ENCODE assay signal across 20 cellular contexts in genomic region chr5:64318175-64318574, GRCh38.
DNase-seq lines count a peak whose midpoint lies in the region; ATAC-seq, FAIRE-seq and TF ChIP-seq lines count a peak whose summit lies in the region.
"Had no signal": no experiment of that assay in that cellular context is flagged by ENCODE, and none has a peak within 500 bp of the region (broad histone marks: within the 10 kb centered on the region; RNA-seq: fewer than 3 reads in every experiment).

No MANE protein-coding gene starts in this region.

- H3K36me3 Mint-ChIP-seq in activated naive CD4-positive, alpha-beta T cell treated with anti-CD3 and anti-CD28 coated beads, Interleukin-2, amount 50 U/mL, for 72 hours: no peaks in the 10 kb centered on the region

- H2AFZ ChIP-seq in endothelial cell of umbilical vein (ENCODE audit: low read depth, low read length): no peak overlapping the region

- FAIRE-seq in endothelial cell of umbilical vein (lab: Jason Lieb, UNC) (no peak), pancreas (lab: Jason Lieb, UNC) (peak; percentile 26)
- FAIRE-seq: GM12892 had no signal

- dilution Hi-C loops in endothelial cell of umbilical vein (cut with MboI; ENCODE audit: extremely low pct_ligation_motif_present, low sequenced_read_pairs): no loop called here

- H3K36me3 ChIP-seq in endothelial cell of umbilical vein (ENCODE audit: control insufficient read depth in 2 of 2, extremely low read depth in 1 of 2, insufficient read depth in 2 of 2, low read length in 2 of 2): no peaks in the 10 kb centered on the region
- H3K36me3 ChIP-seq in pancreas: no peaks in the 10 kb centered on the region

- H3K4me2 ChIP-seq in endothelial cell of umbilical vein (ENCODE audit: insufficient read depth, low read length): no peak overlapping the region
- H3K4me2 ChIP-seq: KMS-11 had no signal

- no peaks in the 10 kb centered on the region for H4K20me1 ChIP-seq in endothelial cell of umbilical vein (replicated peaks; ENCODE audit: control insufficient read depth, extremely low read depth, insufficient read depth, low read length)

- H3K9me3 ChIP-seq in endothelial cell of umbilical vein (replicated peaks; ENCODE audit: control insufficient read depth, insufficient read depth, low read length): no peaks in the 10 kb centered on the region
- H3K9me3 ChIP-seq in pancreas: no peaks in the 10 kb centered on the region

- TF ChIP-seq POLR2A in endothelial cell of umbilical vein (IDR thresholded peaks at IDR 0.05; ENCODE audit: low read depth, low read length): no peak

- H3K4me3 ChIP-seq in endothelial cell of umbilical vein (replicated peaks in 1 of 3; ENCODE audit: insufficient read depth in 1 of 3, low read depth in 1 of 3, low read length in 3 of 3) (no peak overlapping the region), pancreas (no peak overlapping the region)

- POLR2A ChIA-PET in endothelial cell of umbilical vein (lab: Charles Lee): no interaction called here

- CTCF ChIA-PET in endothelial cell of umbilical vein (lab: Charles Lee): no interaction called here

- no peaks in the 10 kb centered on the region for H3K79me2 ChIP-seq in endothelial cell of umbilical vein (ENCODE audit: control insufficient read depth, insufficient read depth, low read length)

- no peak for TF ChIP-seq CTCF in endothelial cell of umbilical vein (IDR thresholded peaks at IDR 0.05; ENCODE audit: extremely low read depth in 1 of 2, insufficient read depth in 1 of 2, low read depth in 1 of 2, low read length in 2 of 2)
- TF ChIP-seq CTCF in pancreas (IDR thresholded peaks at IDR 0.05): no peak

- no peaks in the 10 kb centered on the region for H3K9me1 ChIP-seq in endothelial cell of umbilical vein (replicated peaks; ENCODE audit: control insufficient read depth, extremely low read depth, insufficient read depth, low read length)

- intact Hi-C loops in endothelial cell of umbilical vein (cut with micrococcal nuclease): no loop called here
- intact Hi-C loops in pancreas (cut with DNase I): no loop called here

- WGBS in pancreas, 2 donors: 88 to 97% methylated on average over 1 of the region's 1 CpG

- H3K27ac Mint-ChIP-seq in activated naive CD4-positive, alpha-beta T cell treated with anti-CD3 and anti-CD28 coated beads, Interleukin-2, amount 50 U/mL, for 72 hours: no peak overlapping the region
- H3K27ac Mint-ChIP-seq: HFFc6 had no signal

- ATAC-seq in pancreas: no peak
- no peak for ATAC-seq in GM21717 (IDR thresholded peaks at IDR 0.05; ENCODE audit: unreplicated experiment)
- ATAC-seq in activated naive CD4-positive, alpha-beta T cell treated with anti-CD3 and anti-CD28 coated beads, Interleukin-2, amount 50 U/mL, for 72 hours: no peak

- no peak overlapping the region for H3K9ac ChIP-seq in endothelial cell of umbilical vein (replicated peaks; ENCODE audit: extremely low read depth, insufficient read depth, low read length)
- H3K9ac ChIP-seq: KMS-11 had no signal

- BruUV-seq in endothelial cell of umbilical vein (replicated peaks; lab: Mats Ljungman, UMichigan): no TSS peak

- H3K4me1 ChIP-seq in endothelial cell of umbilical vein (ENCODE audit: control insufficient read depth, extremely low read depth, insufficient read depth, low read length) (peaks cover 4% of the 10 kb centered on the region), pancreas (no peaks in the 10 kb centered on the region)

- H3K9me3 Mint-ChIP-seq in activated naive CD4-positive, alpha-beta T cell treated with anti-CD3 and anti-CD28 coated beads, Interleukin-2, amount 50 U/mL, for 72 hours: peaks cover 0 to 3% of the 10 kb centered on the region in 2 donors

- DNase-seq in ELR (ENCODE audit: low read depth): peak; percentile 2
- peak; percentile 51 for DNase-seq in RKO (ENCODE audit: low spot score)
- peak; percentile 26 for DNase-seq in endothelial cell of umbilical vein (ENCODE audit: low read depth, low spot score)
- no peak for DNase-seq in pancreas
- DNase-seq in activated naive CD4-positive, alpha-beta T cell treated with anti-CD3 and anti-CD28 coated beads, Interleukin-2, amount 50 U/mL, for 72 hours (ENCODE audit: low spot score in 2 of 2): no peak
- DNase-seq in CD1c-positive myeloid dendritic cell (ENCODE audit: extremely low spot score): no peak
- DNase-seq: ACHN, C1 segment of cervical spinal cord, DMS153, EL, H7, HFFc6, NCI-H1417 treated with DMSO at 0.1 percent for 48 hours, NCI-H187 treated with DMSO at 0.1 percent for 48 hours, NCI-H2227 treated with DMSO at 0.1 percent for 48 hours, NCI-H510A treated with DMSO at 0.1 percent for 48 hours, NCI-H82 had no signal

- H3K27ac ChIP-seq in endothelial cell of umbilical vein (ENCODE audit: insufficient read depth, low read depth, low read length) (no peak overlapping the region), pancreas (no peak overlapping the region)
- H3K27ac ChIP-seq: KMS-11 had no signal

- H3K27me3 ChIP-seq in endothelial cell of umbilical vein (ENCODE audit: control insufficient read depth in 2 of 2, insufficient read depth in 2 of 2, low read length in 2 of 2): no peaks in the 10 kb centered on the region
- no peaks in the 10 kb centered on the region for H3K27me3 ChIP-seq in pancreas

TF ChIP-seq in endothelial cell of umbilical vein, 7 proteins besides CTCF, POLR2A, EP300 and RAD21:
- TF ChIP-seq POLR2AphosphoS5 (IDR thresholded peaks at IDR 0.05; ENCODE audit: insufficient read depth, low read depth, low read length): no peak
- no peak for TF ChIP-seq JUN (IDR thresholded peaks at IDR 0.05; ENCODE audit: borderline replicate concordance, insufficient read depth, insufficient read length, low read depth)
- TF ChIP-seq EZH2 (IDR thresholded peaks at IDR 0.05; ENCODE audit: borderline replicate concordance, low read depth, low read length, severe bottlenecking): no peak
- TF ChIP-seq GATA2 (IDR thresholded peaks at IDR 0.05; ENCODE audit: insufficient read depth, insufficient read length, low read depth, low read length): no peak

Comparison
In these comparisons a context has a peak if more than half of its experiments do, and no peak if none do; other contexts are left out.
1. DNase-seq: peak in ELR (single experiment), RKO (single experiment) and endothelial cell of umbilical vein (single experiment); none in pancreas (0 of 6), activated naive CD4-positive, alpha-beta T cell treated with anti-CD3 and anti-CD28 coated beads, Interleukin-2, amount 50 U/mL, for 72 hours (0 of 2) and CD1c-positive myeloid dendritic cell (single experiment).